1 cellular context compared by ENCODE assay signal in the genomic region with DNA sequence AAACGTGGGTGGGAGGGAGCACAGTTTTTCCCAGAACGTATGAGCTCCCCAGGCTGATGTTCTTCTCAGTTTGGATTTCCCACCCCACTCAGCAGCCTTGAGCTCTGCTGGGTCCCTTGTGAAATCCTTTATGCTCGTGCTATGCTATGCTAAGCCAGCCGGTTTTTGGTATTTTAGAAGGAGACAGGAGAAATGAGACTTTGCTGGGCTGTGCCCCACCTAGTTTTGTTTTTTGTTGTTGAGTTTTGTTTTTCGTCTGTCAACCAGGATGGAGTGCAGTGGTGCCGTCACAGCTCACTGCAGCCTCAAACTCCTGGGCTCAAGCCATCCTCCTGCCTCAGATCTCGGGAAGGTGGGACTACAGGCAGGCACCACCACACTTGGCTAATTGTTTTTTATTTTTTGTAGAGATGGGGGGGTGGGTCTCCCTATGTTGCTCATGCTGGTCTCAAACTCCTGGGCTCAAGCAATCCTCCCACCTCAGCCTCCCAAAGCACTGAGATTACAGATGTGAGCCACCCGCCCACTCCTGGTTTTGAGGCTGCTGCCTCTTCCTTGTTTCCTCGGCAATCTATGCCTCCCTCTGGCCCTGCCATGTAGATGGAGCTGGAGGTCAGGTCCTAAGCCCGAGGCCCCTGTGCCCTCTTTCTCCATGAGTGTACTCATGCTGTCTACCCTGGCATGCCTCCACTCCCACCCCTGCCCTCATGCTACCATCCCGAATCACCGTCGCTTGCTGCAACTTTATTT.
TF ChIP-seq lines count a peak whose summit lies in the region.

No MANE protein-coding gene starts in this region.

TF ChIP-seq in GM12878, 131 proteins besides CTCF, POLR2A, EP300 and RAD21:
- TF ChIP-seq SIN3A (IDR thresholded peaks at IDR 0.05; ENCODE audit: low read depth, low read length) (no peak), MEF2B (IDR thresholded peaks at IDR 0.05; ENCODE audit: partially characterized antibody, poor library complexity, severe bottlenecking) (no peak), NRF1 (conservative IDR thresholded peaks at IDR 0.05; ENCODE audit: low read depth, low read length) (no peak), TCF12 (IDR thresholded peaks at IDR 0.05; ENCODE audit: low read depth, low read length) (no peak), RBBP5 (conservative IDR thresholded peaks at IDR 0.05) (no peak), KLF5 (IDR thresholded peaks at IDR 0.05; ENCODE audit: partially characterized antibody) (no peak), ZBTB40 (IDR thresholded peaks at IDR 0.05; ENCODE audit: borderline replicate concordance) (no peak), JUNB (IDR thresholded peaks at IDR 0.05) (no peak), PAX8 (IDR thresholded peaks at IDR 0.05) (no peak), ZSCAN29 (IDR thresholded peaks at IDR 0.05) (no peak), ZNF622 (IDR thresholded peaks at IDR 0.05) (no peak), BHLHE40 (IDR thresholded peaks at IDR 0.05; ENCODE audit: borderline replicate concordance in 1 of 2, low read depth in 2 of 2, low read length in 1 of 2) (no peak), CBX5 (IDR thresholded peaks at IDR 0.05; ENCODE audit: low read depth) (no peak)
